In the genomic region with DNA sequence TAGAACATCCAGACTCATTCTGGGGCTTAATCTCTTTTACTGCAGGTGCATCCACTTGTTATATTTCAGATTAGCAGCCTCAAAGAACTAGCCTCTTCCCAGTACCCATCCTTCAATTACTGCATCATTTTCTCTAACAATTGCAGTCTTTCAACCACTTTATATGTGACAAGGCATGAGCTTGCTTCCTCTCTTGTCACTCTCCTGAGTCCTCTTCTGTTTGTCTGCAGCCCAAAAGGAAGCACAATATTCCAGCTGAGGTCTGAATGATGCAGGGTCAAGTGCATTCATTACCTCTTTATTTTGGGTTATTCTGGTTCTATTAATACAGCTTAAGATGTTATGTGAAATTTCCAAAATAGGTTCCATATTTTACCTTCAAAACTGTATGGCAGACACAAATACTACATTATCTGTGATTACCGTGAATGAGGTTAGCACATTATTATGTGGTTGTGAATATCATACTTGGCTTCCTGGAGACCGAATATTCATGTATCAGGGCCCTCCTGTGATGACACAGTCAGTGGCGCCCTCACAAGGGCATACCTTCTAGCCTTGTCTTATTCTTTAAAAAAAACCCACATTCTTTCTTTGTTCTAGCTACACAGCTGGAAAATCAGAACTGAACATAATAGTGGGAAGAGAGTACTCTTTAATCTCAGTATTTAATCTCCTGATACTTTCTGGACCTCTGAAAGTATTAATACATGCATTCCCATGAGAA, we compare ENCODE assay signal across 16 cellular contexts.
DNase-seq lines count a peak whose midpoint lies in the region; ATAC-seq and TF ChIP-seq lines count a peak whose summit lies in the region.
"Had no signal": no experiment of that assay in that cellular context is flagged by ENCODE, and none has a peak within 500 bp of the region (broad histone marks: within the 10 kb centered on the region; RNA-seq: fewer than 3 reads in every experiment).

No MANE protein-coding gene starts in this region.

- no peak overlapping the region for H3K4me3 ChIP-seq in HUES64 (ENCODE audit: low read length)
- H3K4me3 ChIP-seq in PC-3 (ENCODE audit: low read length), result no peak overlapping the region
- no peak overlapping the region for H3K4me3 ChIP-seq in kidney epithelial cell (ENCODE audit: low read depth, low read length)
- H3K4me3 ChIP-seq in left ventricle myocardium inferior, result no peak overlapping the region
- no peak overlapping the region for H3K4me3 ChIP-seq in aorta (ENCODE audit: low read length in 2 of 2)
- H3K4me3 ChIP-seq: esophagus squamous epithelium, thoracic aorta had no signal

- POLR2A ChIA-PET in PC-3 (lab: Charles Lee; ENCODE audit: unreplicated experiment), result no interaction called here

- BruUV-seq in PC-3 (replicated peaks; lab: Mats Ljungman, UMichigan), result no TSS peak

- H3K4me1 ChIP-seq in HUES64 (ENCODE audit: insufficient read depth, low read length), result peaks cover 31% of the 10 kb centered on the region
- peaks cover 16% of the 10 kb centered on the region; the same call in 1 of the 2 replicates for H3K4me1 ChIP-seq in PC-3 (ENCODE audit: insufficient read depth, low read length)
- H3K4me1 ChIP-seq in left ventricle myocardium inferior, result no peaks in the 10 kb centered on the region
- no peaks in the 10 kb centered on the region for H3K4me1 ChIP-seq in aorta (ENCODE audit: control insufficient read depth in 1 of 2, insufficient read depth in 2 of 2, low read length in 2 of 2)
- H3K4me1 ChIP-seq: esophagus squamous epithelium had no signal

- H3K4me2 ChIP-seq in PC-3 (ENCODE audit: low read length), result no peak overlapping the region

- H3K36me3 ChIP-seq in HUES64 (ENCODE audit: insufficient read depth, low read length) (no peaks in the 10 kb centered on the region), PC-3 (ENCODE audit: low read depth, low read length) (no peaks in the 10 kb centered on the region), kidney epithelial cell (ENCODE audit: control insufficient read depth, insufficient read depth, low read length) (no peaks in the 10 kb centered on the region), left ventricle myocardium inferior (no peaks in the 10 kb centered on the region), aorta (ENCODE audit: control insufficient read depth in 1 of 2, insufficient read depth in 2 of 2, low read length in 1 of 2) (no peaks in the 10 kb centered on the region)
- H3K36me3 ChIP-seq: esophagus squamous epithelium, thoracic aorta had no signal

- H3K9me2 ChIP-seq in PC-3 (replicated peaks; ENCODE audit: low read length), result no peaks in the 10 kb centered on the region

- no peaks in the 10 kb centered on the region for H3K27me3 ChIP-seq in HUES64 (ENCODE audit: insufficient read depth, low read length)
- no peaks in the 10 kb centered on the region for H3K27me3 ChIP-seq in PC-3 (ENCODE audit: low read length)
- no peaks in the 10 kb centered on the region for H3K27me3 ChIP-seq in kidney epithelial cell (ENCODE audit: control insufficient read depth, insufficient read depth, low read length)
- no peaks in the 10 kb centered on the region for H3K27me3 ChIP-seq in left ventricle myocardium inferior (ENCODE audit: low read depth)
- no peaks in the 10 kb centered on the region for H3K27me3 ChIP-seq in aorta (ENCODE audit: control insufficient read depth in 1 of 2, insufficient read depth in 2 of 2, low read length in 1 of 2)
- H3K27me3 ChIP-seq: esophagus squamous epithelium had no signal

- CTCF ChIA-PET in PC-3 (lab: Charles Lee), result no interaction called here

- H4K20me1 ChIP-seq in PC-3 (ENCODE audit: low read length), result no peaks in the 10 kb centered on the region

- H3K27ac ChIP-seq in HUES64 (ENCODE audit: low read depth, low read length) (peak overlapping the region; percentile 69), PC-3 (ENCODE audit: low read length) (no peak overlapping the region), left ventricle myocardium inferior (replicated peaks) (no peak overlapping the region), aorta (ENCODE audit: low read depth in 1 of 2, low read length in 2 of 2) (no peak overlapping the region)
- H3K27ac ChIP-seq: C4-2B, esophagus squamous epithelium, thoracic aorta had no signal

- peaks cover 5% of the 10 kb centered on the region; the same call in 1 of the 2 replicates for H3K9me3 ChIP-seq in HUES64 (ENCODE audit: insufficient read depth, low read depth, low read length)
- no peaks in the 10 kb centered on the region for H3K9me3 ChIP-seq in PC-3 (ENCODE audit: low read length)
- H3K9me3 ChIP-seq in left ventricle myocardium inferior (replicated peaks), result no peaks in the 10 kb centered on the region
- H3K9me3 ChIP-seq in aorta (ENCODE audit: control insufficient read depth, low read length), result no peaks in the 10 kb centered on the region
- H3K9me3 ChIP-seq: esophagus squamous epithelium, thoracic aorta had no signal

- peak; percentile 75 for DNase-seq in DMS53 (lab: John Stamatoyannopoulos, UW)
- DNase-seq in PC-3, result no peak
- DNase-seq in kidney epithelial cell (ENCODE audit: low read depth), result no peak
- no peak for DNase-seq in left ventricle myocardium inferior
- no peak for DNase-seq in aorta
- DNase-seq in stimulated activated naive CD8-positive, alpha-beta T cell treated with anti-CD3 and anti-CD28 coated beads, Interleukin-15, Interleukin-2, amounts not matched to agents 100 U/mL and 50 U/mL, for 24 hours, result no peak
- no peak for DNase-seq in activated T-cell treated with anti-CD3 and anti-CD28 coated beads, Interleukin-2, amount 50 U/mL, for 48 hours
- DNase-seq: activated naive CD4-positive, alpha-beta T cell; esophagus squamous epithelium; glutamatergic neuron; NCI-H1436 treated with DMSO at 0.1 percent for 48 hours had no signal

- no peak for TF ChIP-seq CTCF in PC-3 (conservative IDR thresholded peaks at IDR 0.05; ENCODE audit: low read depth, low read length)
- peak; percentile 9 for TF ChIP-seq CTCF in kidney epithelial cell (IDR thresholded peaks at IDR 0.05; ENCODE audit: insufficient read depth, low read length, poor library complexity, severe bottlenecking)
- TF ChIP-seq CTCF in left ventricle myocardium inferior (IDR thresholded peaks at IDR 0.05; ENCODE audit: borderline replicate concordance), result no peak

- no peak overlapping the region; the same call in 1 of the 2 replicates for H3K9ac ChIP-seq in HUES64 (ENCODE audit: low read depth, low read length)
- no peak overlapping the region for H3K9ac ChIP-seq in PC-3 (ENCODE audit: low read length)

- intact Hi-C loops in PC-3 (cut with micrococcal nuclease) (loop anchor here (1.0 to 5.0 kb wide), 2 partner anchors 18 to 52 kb away; no protein-coding TSS in a partner anchor), left ventricle myocardium inferior (cut with micrococcal nuclease) (no loop called here), aorta (cut with DNase I) (no loop called here)

- no peaks in the 10 kb centered on the region for H3K79me2 ChIP-seq in PC-3 (ENCODE audit: low read length)

- ATAC-seq in PC-3, result peak; percentile 29
- no peak for ATAC-seq in aorta (ENCODE audit: low FRiP score)
- ATAC-seq in stimulated activated naive CD8-positive, alpha-beta T cell treated with anti-CD3 and anti-CD28 coated beads, Interleukin-15, Interleukin-2, amounts not matched to agents 100 U/mL and 50 U/mL, for 24 hours, result no peak
- ATAC-seq: sciatic nerve; stimulated activated effector memory CD8-positive, alpha-beta T cell treated with anti-CD3 and anti-CD28 coated beads, Interleukin-12 subunit alpha, Interleukin-12 subunit beta, amount 100 ng/mL, for 72 hours had no signal

- 49% methylated on average over 3 of the region's 3 CpGs for WGBS in HUES64
- 44 to 53% methylated on average over 3 of the region's 3 CpGs for WGBS in aorta, 2 donors

- no peak overlapping the region for H2AFZ ChIP-seq in PC-3 (ENCODE audit: low read length)

- H3F3A ChIP-seq in PC-3 (ENCODE audit: low read length, unreplicated experiment), result no peaks in the 10 kb centered on the region
